In genomic region chr9:124621371-124622328, GRCh38 we compare ENCODE assay signal across 14 cellular contexts.
DNase-seq lines count a peak whose midpoint lies in the region; ATAC-seq and TF ChIP-seq lines count a peak whose summit lies in the region.
"Had no signal": no experiment of that assay in that cellular context is flagged by ENCODE, and none has a peak within 500 bp of the region (broad histone marks: within the 10 kb centered on the region; RNA-seq: fewer than 3 reads in every experiment).

No MANE protein-coding gene starts in this region.

- TF ChIP-seq CTCF in brain microvascular endothelial cell (IDR thresholded peaks at IDR 0.05; ENCODE audit: low read depth, low read length, missing control alignments) = no peak
- TF ChIP-seq CTCF in tibial artery (IDR thresholded peaks at IDR 0.05) = no peak

- peak; percentile 75 for ATAC-seq in GM18511 (IDR thresholded peaks at IDR 0.05; ENCODE audit: unreplicated experiment)
- ATAC-seq in HG03196 (IDR thresholded peaks at IDR 0.05; ENCODE audit: unreplicated experiment) = peak; percentile 51
- ATAC-seq in GM21381 (IDR thresholded peaks at IDR 0.05; ENCODE audit: unreplicated experiment) = no peak

- H3K36me3 ChIP-seq in brain microvascular endothelial cell (replicated peaks) = no peaks in the 10 kb centered on the region
- no peaks in the 10 kb centered on the region for H3K36me3 ChIP-seq in tibial artery
- H3K36me3 ChIP-seq: thoracic aorta had no signal

- intact Hi-C loops in tibial artery (cut with DNase I; ENCODE audit: low total_unique reads) = no loop called here

- H3K27ac ChIP-seq in brain microvascular endothelial cell (no peak overlapping the region), tibial artery (no peak overlapping the region)
- H3K27ac ChIP-seq: thoracic aorta had no signal

- H3K27me3 ChIP-seq in brain microvascular endothelial cell (replicated peaks) (no peaks in the 10 kb centered on the region), tibial artery (no peaks in the 10 kb centered on the region)
- H3K27me3 ChIP-seq: dorsolateral prefrontal cortex had no signal

- no peaks in the 10 kb centered on the region for H3K4me1 ChIP-seq in tibial artery

- H3K4me3 ChIP-seq in brain microvascular endothelial cell (ENCODE audit: low read depth, low read length) = no peak overlapping the region
- H3K4me3 ChIP-seq in tibial artery = no peak overlapping the region
- H3K4me3 ChIP-seq: dorsolateral prefrontal cortex, thoracic aorta had no signal

- no peaks in the 10 kb centered on the region for H3K9me3 ChIP-seq in tibial artery
- H3K9me3 ChIP-seq: thoracic aorta had no signal

- in situ Hi-C loops in brain microvascular endothelial cell (cut with HindIII; ENCODE audit: low pct_ligation_motif_present, low sequenced_read_pairs) = no loop called here

- DNase-seq in brain microvascular endothelial cell (peak; percentile 28), renal cortical epithelial cell (ENCODE audit: low read depth) (peak; percentile 95), NCI-H526 (lab: John Stamatoyannopoulos, UW) (no peak), tibial artery (no peak), COR-L47 (lab: John Stamatoyannopoulos, UW) (no peak)
- DNase-seq: activated CD8-positive, alpha-beta memory T cell treated with anti-CD3 and anti-CD28 coated beads, Interleukin-2, amount 50 U/mL, for 48 hours; GOT3; NCI-H1048; SW 1271 had no signal

Comparison
In these comparisons a context has a peak if more than half of its experiments do, and no peak if none do; other contexts are left out.
1. DNase-seq: peak in brain microvascular endothelial cell (single experiment) and renal cortical epithelial cell (single experiment); none in NCI-H526 (0 of 2), tibial artery (0 of 2) and COR-L47 (single experiment).